ENCODE assay signal across 17 cellular contexts in the genomic region with DNA sequence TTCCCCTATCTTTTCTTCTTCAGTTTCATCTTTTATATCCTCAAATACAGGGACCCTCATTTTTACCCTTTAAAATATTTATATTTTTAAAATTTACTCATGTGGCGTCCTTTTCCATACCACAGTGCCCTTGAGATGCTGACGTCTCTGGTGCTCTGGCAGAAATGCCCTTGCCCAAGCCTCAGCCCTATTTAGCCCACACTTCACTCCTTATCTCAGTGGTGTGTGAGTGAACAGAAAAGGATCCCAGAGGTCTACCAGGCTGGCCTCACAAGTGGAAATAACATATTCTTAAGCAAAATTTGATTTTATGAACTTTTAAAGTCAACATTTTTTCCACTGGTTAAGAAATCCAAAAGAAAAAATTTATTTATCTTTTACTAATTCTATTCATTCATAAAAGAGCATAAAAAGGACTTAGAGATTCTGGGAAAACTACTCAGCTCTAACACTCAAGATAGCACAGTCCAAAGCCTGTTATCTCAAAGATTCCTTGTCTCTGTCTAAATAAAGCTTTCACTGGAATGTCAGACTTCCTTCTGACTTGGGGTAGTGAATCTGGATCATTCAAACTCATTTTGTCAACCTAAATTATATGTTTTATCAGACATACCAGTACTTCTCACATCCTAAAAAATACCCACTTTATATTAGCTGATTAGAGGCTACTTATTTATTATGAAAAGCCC. TPM values are rescaled to one million over a fixed set of nuclear protein-coding genes. Genes with fewer than 3 reads are reported as not detected.
A peak's percentile ranks its signal among the peaks of the same experiment; 100 is the strongest.
DNase-seq lines count a peak whose midpoint lies in the region; ATAC-seq and TF ChIP-seq lines count a peak whose summit lies in the region.
"Had no signal": no experiment of that assay in that cellular context is flagged by ENCODE, and none has a peak within 500 bp of the region (broad histone marks: within the 10 kb centered on the region; RNA-seq: fewer than 3 reads in every experiment).

A gene with protein sequence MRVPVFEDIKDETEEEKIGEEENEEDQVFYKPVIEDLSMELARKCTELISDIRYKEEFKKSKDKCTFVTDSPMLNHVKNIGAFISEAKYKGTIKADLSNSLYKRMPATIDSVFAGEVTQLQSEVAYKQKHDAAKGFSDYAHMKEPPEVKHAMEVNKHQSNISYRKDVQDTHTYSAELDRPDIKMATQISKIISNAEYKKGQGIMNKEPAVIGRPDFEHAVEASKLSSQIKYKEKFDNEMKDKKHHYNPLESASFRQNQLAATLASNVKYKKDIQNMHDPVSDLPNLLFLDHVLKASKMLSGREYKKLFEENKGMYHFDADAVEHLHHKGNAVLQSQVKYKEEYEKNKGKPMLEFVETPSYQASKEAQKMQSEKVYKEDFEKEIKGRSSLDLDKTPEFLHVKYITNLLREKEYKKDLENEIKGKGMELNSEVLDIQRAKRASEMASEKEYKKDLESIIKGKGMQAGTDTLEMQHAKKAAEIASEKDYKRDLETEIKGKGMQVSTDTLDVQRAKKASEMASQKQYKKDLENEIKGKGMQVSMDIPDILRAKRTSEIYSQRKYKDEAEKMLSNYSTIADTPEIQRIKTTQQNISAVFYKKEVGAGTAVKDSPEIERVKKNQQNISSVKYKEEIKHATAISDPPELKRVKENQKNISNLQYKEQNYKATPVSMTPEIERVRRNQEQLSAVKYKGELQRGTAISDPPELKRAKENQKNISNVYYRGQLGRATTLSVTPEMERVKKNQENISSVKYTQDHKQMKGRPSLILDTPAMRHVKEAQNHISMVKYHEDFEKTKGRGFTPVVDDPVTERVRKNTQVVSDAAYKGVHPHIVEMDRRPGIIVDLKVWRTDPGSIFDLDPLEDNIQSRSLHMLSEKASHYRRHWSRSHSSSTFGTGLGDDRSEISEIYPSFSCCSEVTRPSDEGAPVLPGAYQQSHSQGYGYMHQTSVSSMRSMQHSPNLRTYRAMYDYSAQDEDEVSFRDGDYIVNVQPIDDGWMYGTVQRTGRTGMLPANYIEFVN (minus strand): TSS at position 166 of the 689 bp plus-strand sequence. CDS start 106 bp downstream, at position 60.

- ATAC-seq in left cardiac atrium = peak; percentile 85 to 87
- ATAC-seq: stimulated activated naive CD8-positive, alpha-beta T cell treated with anti-CD3 and anti-CD28 coated beads, Interleukin-15, amount 100 ng/mL, for 72 hours had no signal

- H3F3A ChIP-seq in neural progenitor cell (ENCODE audit: low read depth) = no peaks in the 10 kb centered on the region

- no peak within 1 kb of the TSS for H3K9ac ChIP-seq in neural progenitor cell
- H3K9ac ChIP-seq: BLaER1 had no signal

- no peak for TF ChIP-seq POLR2A in vagina (IDR thresholded peaks at IDR 0.05)

- no peak within 1 kb of the TSS for H3K4me3 Mint-ChIP-seq in brain
- no peak within 1 kb of the TSS for H3K4me3 Mint-ChIP-seq in neural progenitor cell
- H3K4me3 Mint-ChIP-seq: activated B cell treated with CpG ODN at 0.5 μM for 24 hours; activated naive CD4-positive, alpha-beta T cell treated with anti-CD3 and anti-CD28 coated beads, Interleukin-2, amount 10 ng/mL, durations not matched to agents 7 days and 5 days; IgD-negative memory B cell; stimulated activated naive CD8-positive, alpha-beta T cell treated with anti-CD3 and anti-CD28 coated beads, Interleukin-15, amount 100 ng/mL, for 72 hours had no signal

- no peaks in the 10 kb centered on the region for H3K9me3 ChIP-seq in neural progenitor cell (ENCODE audit: low read depth)
- H3K9me3 ChIP-seq in vagina = no peaks in the 10 kb centered on the region
- H3K9me3 ChIP-seq: BLaER1 had no signal

- H3K4me1 ChIP-seq in neural progenitor cell = no peaks in the 10 kb centered on the region
- H3K4me1 ChIP-seq in vagina = no peaks in the 10 kb centered on the region
- H3K4me1 ChIP-seq: BLaER1 had no signal

- H3K4me2 ChIP-seq in neural progenitor cell = no peak within 1 kb of the TSS
- H3K4me2 ChIP-seq: BLaER1 had no signal

- H3K4me3 ChIP-seq in neural progenitor cell = no peak within 1 kb of the TSS
- no peak within 1 kb of the TSS for H3K4me3 ChIP-seq in vagina
- H3K4me3 ChIP-seq: BLaER1 had no signal

- H3K4me1 Mint-ChIP-seq in brain = peaks cover 5% of the 10 kb centered on the region
- no peaks in the 10 kb centered on the region for H3K4me1 Mint-ChIP-seq in neural progenitor cell
- H3K4me1 Mint-ChIP-seq: activated B cell treated with CpG ODN at 0.5 μM for 24 hours; activated naive CD4-positive, alpha-beta T cell treated with anti-CD3 and anti-CD28 coated beads, Interleukin-2, amount 10 ng/mL, durations not matched to agents 7 days and 5 days; IgD-negative memory B cell; stimulated activated naive CD8-positive, alpha-beta T cell treated with anti-CD3 and anti-CD28 coated beads, Interleukin-15, amount 100 ng/mL, for 72 hours had no signal

- H2AFZ ChIP-seq in neural progenitor cell (replicated peaks) = no peak within 1 kb of the TSS

- H3K27me3 Mint-ChIP-seq in brain (no peaks in the 10 kb centered on the region), neural progenitor cell (ENCODE audit: insufficient read depth, low read depth) (no peaks in the 10 kb centered on the region)
- H3K27me3 Mint-ChIP-seq: activated B cell treated with CpG ODN at 0.5 μM for 24 hours; activated naive CD4-positive, alpha-beta T cell treated with anti-CD3 and anti-CD28 coated beads, Interleukin-2, amount 10 ng/mL, durations not matched to agents 7 days and 5 days; IgD-negative memory B cell had no signal

- TF ChIP-seq CTCF in brain (conservative IDR thresholded peaks at IDR 0.05) (no peak), neural progenitor cell (IDR thresholded peaks at IDR 0.05) (no peak), vagina (IDR thresholded peaks at IDR 0.05) (no peak)

- intact Hi-C loops in left cardiac atrium (cut with DNase I) (no loop called here), vagina (cut with DNase I) (no loop called here)

- no peaks in the 10 kb centered on the region for H3K9me3 Mint-ChIP-seq in brain
- no peaks in the 10 kb centered on the region for H3K9me3 Mint-ChIP-seq in neural progenitor cell
- H3K9me3 Mint-ChIP-seq: activated B cell treated with CpG ODN at 0.5 μM for 24 hours, IgD-negative memory B cell had no signal

- H3K27ac Mint-ChIP-seq in brain = no peak within 1 kb of the TSS
- no peak within 1 kb of the TSS for H3K27ac Mint-ChIP-seq in neural progenitor cell
- H3K27ac Mint-ChIP-seq: activated B cell treated with CpG ODN at 0.5 μM for 24 hours; activated naive CD4-positive, alpha-beta T cell treated with anti-CD3 and anti-CD28 coated beads, Interleukin-2, amount 10 ng/mL, durations not matched to agents 7 days and 5 days; IgD-negative memory B cell had no signal

- peaks cover 10% of the 10 kb centered on the region for H3K36me3 Mint-ChIP-seq in brain
- peaks cover 10% of the 10 kb centered on the region for H3K36me3 Mint-ChIP-seq in neural progenitor cell
- H3K36me3 Mint-ChIP-seq: activated naive CD4-positive, alpha-beta T cell treated with anti-CD3 and anti-CD28 coated beads, Interleukin-2, amount 10 ng/mL, durations not matched to agents 7 days and 5 days had no signal

- H3K27ac ChIP-seq in neural progenitor cell (no peak within 1 kb of the TSS), vagina (no peak within 1 kb of the TSS)
- H3K27ac ChIP-seq: BLaER1, brain microvascular endothelial cell had no signal

- H3K36me3 ChIP-seq in neural progenitor cell (no peaks in the 10 kb centered on the region), vagina (no peaks in the 10 kb centered on the region)
- H3K36me3 ChIP-seq: BLaER1, brain microvascular endothelial cell had no signal

- H4K20me1 ChIP-seq in neural progenitor cell (ENCODE audit: low read depth) = no peaks in the 10 kb centered on the region
- H4K20me1 ChIP-seq: BLaER1 had no signal

- H3K79me2 ChIP-seq in neural progenitor cell (ENCODE audit: low read depth) = no peaks in the 10 kb centered on the region

- DNase-seq in left cardiac atrium (peak; percentile 29), neural progenitor cell (ENCODE audit: low spot score) (no peak), vagina (ENCODE audit: extremely low spot score in 2 of 2) (no peak), NCI-H1048 (lab: John Stamatoyannopoulos, UW) (no peak), GM19240 (ENCODE audit: insufficient read length, low spot score) (no peak), T-helper 2 cell (no peak)
- DNase-seq: activated B cell treated with CpG ODN at 0.5 μM for 24 hours; activated naive CD4-positive, alpha-beta T cell treated with anti-CD3 and anti-CD28 coated beads, Interleukin-2, amount 10 ng/mL, durations not matched to agents 7 days and 5 days; brain microvascular endothelial cell; effector CD8-positive, alpha-beta T cell; NCI-H2107; NCI-H82; RPMI8226; stimulated activated naive CD8-positive, alpha-beta T cell treated with anti-CD3 and anti-CD28 coated beads, Interleukin-15, amount 100 ng/mL, for 72 hours had no signal

- no peaks in the 10 kb centered on the region for H3K27me3 ChIP-seq in neural progenitor cell
- H3K27me3 ChIP-seq in vagina = no peaks in the 10 kb centered on the region
- H3K27me3 ChIP-seq: BLaER1, brain microvascular endothelial cell had no signal

RNA-seq across cellular contexts. Expression of the gene that starts here (rescaled TPM):
- polyA plus RNA-seq in brain (ENCODE audit: insufficient read depth, low read depth, low replicate concordance) = 78.1 TPM
- 100 to 1,000 TPM; 386 to 506 TPM for total RNA-seq in left cardiac atrium
- 52.8 and 77.6 TPM in 2 replicates for total RNA-seq in neural progenitor cell (ENCODE audit: low replicate concordance)
- 55.2 TPM for total RNA-seq in vagina
- total RNA-seq: activated B cell treated with CpG ODN at 0.5 μM for 24 hours had no signal
- polyA plus RNA-seq: IgD-negative memory B cell had no signal
